ENCODE assay signal across 34 cellular contexts in the genomic region with DNA sequence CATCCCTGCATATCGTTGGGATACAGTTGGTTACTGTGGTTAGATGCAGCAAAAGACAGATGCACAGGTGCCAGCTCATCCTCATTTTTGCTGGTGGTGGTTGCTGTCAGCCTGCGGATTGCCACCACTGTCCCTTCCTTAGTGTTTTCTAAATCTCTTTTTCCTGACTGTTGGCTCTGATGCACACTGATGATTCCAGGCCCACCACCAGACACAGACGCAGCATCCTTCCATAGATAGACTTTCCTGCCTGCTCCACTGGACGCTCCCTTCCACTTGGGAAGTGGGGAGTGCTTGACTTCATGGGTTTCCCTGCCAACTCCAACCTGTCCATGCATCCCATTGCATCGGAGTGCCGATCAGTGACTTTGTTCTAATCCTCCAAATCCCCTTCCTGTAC.
"Had no signal": no experiment of that assay in that cellular context is flagged by ENCODE, and none has a peak within 500 bp of the region (broad histone marks: within the 10 kb centered on the region; RNA-seq: fewer than 3 reads in every experiment).

No MANE protein-coding gene starts in this region.

- H3K9me3 ChIP-seq: gastrocnemius medialis, heart left ventricle had no signal

- H3K36me3 ChIP-seq: brain microvascular endothelial cell, heart left ventricle, WERI-Rb-1 had no signal

- H3K4me3 Mint-ChIP-seq: activated B cell treated with CpG ODN at 0.5 μM for 24 hours; activated CD8-positive, alpha-beta T cell treated with anti-CD3 and anti-CD28 coated beads for 36 hours; activated naive CD8-positive, alpha-beta T cell; activated T-cell treated with anti-CD3 and anti-CD28 coated beads, Interleukin-2, amount 50 U/mL, for 4 hours; activated T-helper 17 cell treated with anti-CD3 and anti-CD28 coated beads, Interleukin-2, amount 50 U/mL, for 72 hours; central memory CD8-positive, alpha-beta T cell; dendritic cell treated with granulocyte-macrophage colony-stimulating factor and Interleukin-4, amounts not matched to agents 40 ng/mL and 50 ng/mL, for 4 days; endodermal cell; T-helper 17 cell; T-helper 2 cell treated with Interferon-gamma antibody and Interleukin-4, amounts not matched to agents 5 μg/mL and 100 μg/mL, for 36 hours had no signal

- FAIRE-seq: astrocyte, bronchial epithelial cell had no signal

- H3K4me3 ChIP-seq: coronary artery, dorsolateral prefrontal cortex, gastrocnemius medialis, heart left ventricle had no signal

- ATAC-seq: activated CD4-positive, CD25-positive, alpha-beta regulatory T cell treated with anti-CD3 and anti-CD28 coated beads, Interleukin-2, amount 50 U/mL, for 24 hours; activated CD8-positive, alpha-beta T cell treated with anti-CD3 and anti-CD28 coated beads for 36 hours; activated T-cell treated with anti-CD3 and anti-CD28 coated beads, Interleukin-2, amount 50 U/mL, for 4 hours; activated T-helper 17 cell treated with anti-CD3 and anti-CD28 coated beads, Interleukin-2, amount 50 U/mL, for 72 hours; esophagus mucosa; foreskin keratinocyte; gastrocnemius medialis; heart left ventricle; T-helper 17 cell had no signal

- H3K4me1 ChIP-seq: foreskin keratinocyte, gastrocnemius medialis, heart left ventricle had no signal

- H3K27ac ChIP-seq: brain microvascular endothelial cell, coronary artery, dorsolateral prefrontal cortex, foreskin keratinocyte, gastrocnemius medialis, heart left ventricle, WERI-Rb-1 had no signal

- H3K27ac Mint-ChIP-seq: activated B cell treated with CpG ODN at 0.5 μM for 24 hours; activated CD8-positive, alpha-beta T cell treated with anti-CD3 and anti-CD28 coated beads for 36 hours; activated naive CD8-positive, alpha-beta T cell; activated T-helper 17 cell treated with anti-CD3 and anti-CD28 coated beads, Interleukin-2, amount 50 U/mL, for 72 hours; dendritic cell treated with granulocyte-macrophage colony-stimulating factor and Interleukin-4, amounts not matched to agents 40 ng/mL and 50 ng/mL, for 4 days; endodermal cell; T-helper 17 cell; T-helper 2 cell treated with Interferon-gamma antibody and Interleukin-4, amounts not matched to agents 5 μg/mL and 100 μg/mL, for 36 hours had no signal

- H3K9me3 Mint-ChIP-seq: activated T-cell treated with anti-CD3 and anti-CD28 coated beads, Interleukin-2, amount 50 U/mL, for 4 hours; activated T-helper 17 cell treated with anti-CD3 and anti-CD28 coated beads, Interleukin-2, amount 50 U/mL, for 72 hours; central memory CD8-positive, alpha-beta T cell; dendritic cell treated with granulocyte-macrophage colony-stimulating factor and Interleukin-4, amounts not matched to agents 40 ng/mL and 50 ng/mL, for 4 days; T-helper 2 cell treated with Interferon-gamma antibody and Interleukin-4, amounts not matched to agents 5 μg/mL and 100 μg/mL, for 36 hours had no signal

- H3K27me3 ChIP-seq: brain microvascular endothelial cell, foreskin keratinocyte, gastrocnemius medialis had no signal

- DNase-seq: activated B cell treated with CpG ODN at 0.5 μM for 24 hours; activated CD4-positive, alpha-beta T cell treated with anti-CD3 and anti-CD28 coated beads for 48 hours; activated CD4-positive, alpha-beta T cell treated with anti-CD3 and anti-CD28 coated beads, Interleukin-2, amount 50 U/mL, for 1 hour; activated CD4-positive, alpha-beta T cell treated with anti-CD3 and anti-CD28 coated beads, Interleukin-2, amount 50 U/mL, for 48 hours; activated CD8-positive, alpha-beta memory T cell treated with anti-CD3 and anti-CD28 coated beads for 24 hours; activated CD8-positive, alpha-beta T cell treated with anti-CD3 and anti-CD28 coated beads for 36 hours; activated effector memory CD4-positive, alpha-beta T cell treated with Interleukin-2 at 50 U/mL for 16 hours; activated gamma-delta T cell treated with Interleukin-2 at 50 U/mL for 16 hours; activated naive CD4-positive, alpha-beta T cell treated with anti-CD3 and anti-CD28 coated beads, Interleukin-2, amount 50 U/mL, for 16 hours; activated naive CD4-positive, alpha-beta T cell treated with Interleukin-2 at 50 U/mL for 16 hours; activated T-cell treated with anti-CD3 and anti-CD28 coated beads, Interleukin-2, amount 50 U/mL, for 4 hours; amniotic stem cell; anterior cingulate cortex; brain microvascular endothelial cell; dorsolateral prefrontal cortex; effector memory CD4-positive, alpha-beta T cell; endodermal cell; foreskin keratinocyte; gastrocnemius medialis; glutamatergic neuron; heart left ventricle; T-helper 17 cell; T1000; WERI-Rb-1 had no signal

- H3K4me1 Mint-ChIP-seq: activated B cell treated with CpG ODN at 0.5 μM for 24 hours; activated T-helper 17 cell treated with anti-CD3 and anti-CD28 coated beads, Interleukin-2, amount 50 U/mL, for 72 hours; central memory CD8-positive, alpha-beta T cell had no signal
